In genomic region chr21:16179732-16180131, GRCh38 we compare ENCODE assay signal across 23 cellular contexts.
DNase-seq lines count a peak whose midpoint lies in the region; FAIRE-seq and TF ChIP-seq lines count a peak whose summit lies in the region.
"Had no signal": no experiment of that assay in that cellular context is flagged by ENCODE, and none has a peak within 500 bp of the region (broad histone marks: within the 10 kb centered on the region; RNA-seq: fewer than 3 reads in every experiment).

No MANE protein-coding gene starts in this region.

- H3K36me3 Mint-ChIP-seq in astrocyte (ENCODE audit: low read depth, unreplicated experiment): no peaks in the 10 kb centered on the region
- H3K36me3 Mint-ChIP-seq: activated naive CD8-positive, alpha-beta T cell; naive thymus-derived CD4-positive, alpha-beta T cell; T-cell had no signal

- WGBS in mesodermal cell (ENCODE audit: insufficient coverage in 2 of 2), 2 experiments: 83% methylated on average over 1 of the region's 3 CpGs; no CpG with 5 or more reads in 1 of the 2 experiments

- no peak for TF ChIP-seq CTCF in astrocyte (IDR thresholded peaks at IDR 0.05; ENCODE audit: insufficient read depth, low read depth, low read length)
- no peak for TF ChIP-seq CTCF in GM10248 (IDR thresholded peaks at IDR 0.05; ENCODE audit: control extremely low read depth, extremely low read depth, low read depth, missing control alignments)

- FAIRE-seq in astrocyte (lab: Jason Lieb, UNC): no peak
- FAIRE-seq: D721Med, urothelium cell line had no signal

- no peak overlapping the region for H2AFZ ChIP-seq in astrocyte (ENCODE audit: low read depth, low read length)
- H2AFZ ChIP-seq: parathyroid adenoma had no signal

- POLR2A ChIA-PET in GM10248 (lab: Yijun Ruan, JAX) (no interaction called here), HEK293T (lab: Yijun Ruan, JAX) (interaction anchor here (1.8 kb wide), 1 partner anchor 14 kb away, joined by 10 read pairs; no protein-coding TSS in a partner anchor)

- no peaks in the 10 kb centered on the region for H3K4me1 Mint-ChIP-seq in astrocyte (ENCODE audit: low read depth, unreplicated experiment)
- H3K4me1 Mint-ChIP-seq: activated CD4-positive, alpha-beta T cell treated with anti-CD3 and anti-CD28 coated beads, Interleukin-2, amount 10 ng/mL, durations not matched to agents 24 days and 14 days; T-cell had no signal

- H3K27me3 ChIP-seq in BLaER1 treated with 17β-estradiol and CSF1 and Interleukin-3, amounts not matched to agents 10 nM and 100 nM: no peaks in the 10 kb centered on the region
- H3K27me3 ChIP-seq in astrocyte (ENCODE audit: insufficient read depth, low read length): no peaks in the 10 kb centered on the region

- H3K4me1 ChIP-seq in BLaER1 treated with 17β-estradiol and CSF1 and Interleukin-3, amounts not matched to agents 10 nM and 100 nM: peaks cover 8 to 37% (median 12%) of the 10 kb centered on the region in 10 experiments; a peak in 19 of 20 replicates
- H3K4me1 ChIP-seq in astrocyte (ENCODE audit: insufficient read depth, low read length) (peaks cover 11% of the 10 kb centered on the region), mesodermal cell (ENCODE audit: control insufficient read depth, insufficient read depth, low read length, poor library complexity, severe bottlenecking) (no peaks in the 10 kb centered on the region)
- H3K4me1 ChIP-seq: parathyroid adenoma had no signal

- no peaks in the 10 kb centered on the region for H3K27me3 Mint-ChIP-seq in astrocyte (ENCODE audit: low read depth, unreplicated experiment)
- H3K27me3 Mint-ChIP-seq: activated CD4-positive, alpha-beta T cell treated with anti-CD3 and anti-CD28 coated beads, Interleukin-2, amount 10 ng/mL, durations not matched to agents 24 days and 14 days; activated naive CD8-positive, alpha-beta T cell; effector memory CD8-positive, alpha-beta T cell had no signal

- no peak overlapping the region for H3K4me3 ChIP-seq in BLaER1 treated with 17β-estradiol and CSF1 and Interleukin-3, amounts not matched to agents 10 nM and 100 nM
- H3K4me3 ChIP-seq in astrocyte (ENCODE audit: insufficient read depth, low read depth, low read length) (no peak overlapping the region), mesodermal cell (ENCODE audit: extremely low read depth, insufficient read depth, low read length, poor library complexity, severe bottlenecking) (no peak overlapping the region)

- no peaks in the 10 kb centered on the region for H3K9me3 Mint-ChIP-seq in astrocyte (ENCODE audit: unreplicated experiment)
- H3K9me3 Mint-ChIP-seq: activated CD4-positive, alpha-beta T cell treated with anti-CD3 and anti-CD28 coated beads, Interleukin-2, amount 10 ng/mL, durations not matched to agents 24 days and 14 days; activated T-helper 2 cell treated with anti-CD3 and anti-CD28 coated beads, Interferon-gamma antibody, Interleukin-2, Interleukin-4, amounts not matched to agents 10 μg/mL and 5 μg/mL and 100 μg/mL, durations not matched to agents 14 hours and 24 hours and 36 hours; naive thymus-derived CD4-positive, alpha-beta T cell; T-cell had no signal

- no peaks in the 10 kb centered on the region for H3K36me3 ChIP-seq in BLaER1 treated with 17β-estradiol and CSF1 and Interleukin-3, amounts not matched to agents 10 nM and 100 nM
- H3K36me3 ChIP-seq in astrocyte (ENCODE audit: insufficient read depth, low read length) (no peaks in the 10 kb centered on the region), mesodermal cell (ENCODE audit: control insufficient read depth, insufficient read depth, low read length) (no peaks in the 10 kb centered on the region)

- CTCF ChIA-PET in GM10248 (lab: Yijun Ruan, JAX) (interaction anchor here (1.4 kb wide), 1 partner anchor 55 kb away, joined by 3 read pairs; no protein-coding TSS in a partner anchor), HEK293T (lab: Yijun Ruan, JAX) (no interaction called here)

- H3K79me2 ChIP-seq in astrocyte (ENCODE audit: insufficient read depth, low read length): no peaks in the 10 kb centered on the region
- H3K79me2 ChIP-seq: parathyroid adenoma had no signal

- no peaks in the 10 kb centered on the region for H4K20me1 ChIP-seq in BLaER1 treated with 17β-estradiol and CSF1 and Interleukin-3, amounts not matched to agents 10 nM and 100 nM
- H4K20me1 ChIP-seq in astrocyte (ENCODE audit: insufficient read depth, low read length): no peaks in the 10 kb centered on the region

- no peak overlapping the region for H3K9ac ChIP-seq in BLaER1 treated with 17β-estradiol and CSF1 and Interleukin-3, amounts not matched to agents 10 nM and 100 nM
- no peak overlapping the region for H3K9ac ChIP-seq in astrocyte (ENCODE audit: low read length)
- H3K9ac ChIP-seq: parathyroid adenoma had no signal

- H3K27ac ChIP-seq in BLaER1 treated with 17β-estradiol and CSF1 and Interleukin-3, amounts not matched to agents 10 nM and 100 nM: peak overlapping the region in 2 of 11 experiments; percentile 7 to 31; a peak in 3 of 22 replicates
- no peak overlapping the region for H3K27ac ChIP-seq in astrocyte (ENCODE audit: low read depth, low read length)
- H3K27ac ChIP-seq in mesodermal cell (ENCODE audit: low read depth, low read length, severe bottlenecking): peak overlapping the region; percentile 36
- H3K27ac ChIP-seq: parathyroid adenoma had no signal

- in situ Hi-C loops in KBM-7 (cut with MboI; ENCODE audit: low pct_unique_long_range_greater_than_20kb, low sequenced_read_pairs): no loop called here

- H3K9me3 ChIP-seq in BLaER1 treated with 17β-estradiol and CSF1 and Interleukin-3, amounts not matched to agents 10 nM and 100 nM (replicated peaks in 1 of 11): no peaks in the 10 kb centered on the region
- H3K9me3 ChIP-seq in astrocyte (ENCODE audit: insufficient read depth, low read depth, low read length) (no peaks in the 10 kb centered on the region), mesodermal cell (ENCODE audit: control insufficient read depth, low read length) (no peaks in the 10 kb centered on the region)

- peak overlapping the region; percentile 16 to 73 (median 37); a peak in 20 of 22 replicates for H3K4me2 ChIP-seq in BLaER1 treated with 17β-estradiol and CSF1 and Interleukin-3, amounts not matched to agents 10 nM and 100 nM
- peak overlapping the region; percentile 13 for H3K4me2 ChIP-seq in astrocyte (ENCODE audit: low read length)

- H3K4me3 Mint-ChIP-seq in astrocyte (ENCODE audit: unreplicated experiment): no peak overlapping the region
- H3K4me3 Mint-ChIP-seq: activated CD4-positive, alpha-beta T cell treated with anti-CD3 and anti-CD28 coated beads, Interleukin-2, amount 10 ng/mL, durations not matched to agents 24 days and 14 days; activated naive CD8-positive, alpha-beta T cell; effector memory CD8-positive, alpha-beta T cell; naive thymus-derived CD4-positive, alpha-beta T cell; T-cell had no signal

- no peak overlapping the region for H3K27ac Mint-ChIP-seq in astrocyte (ENCODE audit: unreplicated experiment)
- H3K27ac Mint-ChIP-seq: activated CD4-positive, alpha-beta T cell treated with anti-CD3 and anti-CD28 coated beads, Interleukin-2, amount 10 ng/mL, durations not matched to agents 24 days and 14 days; activated naive CD8-positive, alpha-beta T cell; activated T-helper 2 cell treated with anti-CD3 and anti-CD28 coated beads, Interferon-gamma antibody, Interleukin-2, Interleukin-4, amounts not matched to agents 10 μg/mL and 5 μg/mL and 100 μg/mL, durations not matched to agents 14 hours and 24 hours and 36 hours; effector memory CD8-positive, alpha-beta T cell; naive thymus-derived CD4-positive, alpha-beta T cell; T-cell had no signal

- DNase-seq in KBM-7 (peak; percentile 29), astrocyte (ENCODE audit: low read depth) (peak; percentile 22), GM10248 (ENCODE audit: extremely low spot score) (no peak), cerebellum (ENCODE audit: low spot score) (no peak), HEK293T (ENCODE audit: extremely low spot score) (no peak), GM19240 (ENCODE audit: insufficient read length, low spot score) (no peak)
- DNase-seq: ACHN; activated CD4-positive, alpha-beta T cell treated with anti-CD3 and anti-CD28 coated beads, Interleukin-2, amount 10 ng/mL, durations not matched to agents 24 days and 14 days; C1 segment of cervical spinal cord; effector memory CD8-positive, alpha-beta T cell; mammary epithelial cell; naive thymus-derived CD4-positive, alpha-beta T cell; NCI-H2081; PC-3; SHP77; T-cell had no signal

TF ChIP-seq in HEK293T, 16 proteins besides CTCF, POLR2A, EP300 and RAD21:
- TF ChIP-seq HDGF (IDR thresholded peaks at IDR 0.05; ENCODE audit: borderline replicate concordance): no peak
TF ChIP-seq in HEK293T: peak in this region for 0.

Comparison
In these comparisons a context has a peak if more than half of its experiments do, and no peak if none do; other contexts are left out.
1. DNase-seq: peak in KBM-7 (single experiment) and astrocyte (single experiment); none in GM10248 (single experiment), cerebellum (single experiment), HEK293T (single experiment) and GM19240 (single experiment).